Comparison of ENCODE assay signal across 30 cellular contexts in genomic region chr10:124081547-124082140, GRCh38. TPM values are rescaled to one million over a fixed set of nuclear protein-coding genes. Genes with fewer than 3 reads are reported as not detected.
"Had no signal": no experiment of that assay in that cellular context is flagged by ENCODE, and none has a peak within 500 bp of the region (broad histone marks: within the 10 kb centered on the region; RNA-seq: fewer than 3 reads in every experiment).

No MANE protein-coding gene starts in this region.

- H3K27me3 ChIP-seq: ascending aorta, cardiac muscle cell, gastrocnemius medialis, right atrium auricular region, stomach, thyroid gland, upper lobe of left lung, vagina had no signal

- H3K36me3 ChIP-seq: ascending aorta, cardiac muscle cell, gastrocnemius medialis, right atrium auricular region, stomach, thyroid gland, upper lobe of left lung, vagina had no signal

- H3K27ac ChIP-seq: ascending aorta, cardiac muscle cell, gastrocnemius medialis, parathyroid adenoma, right atrium auricular region, stomach, thyroid gland, upper lobe of left lung, vagina had no signal

- DNase-seq: activated CD4-positive, alpha-beta memory T cell treated with anti-CD3 and anti-CD28 coated beads for 36 hours; activated CD4-positive, alpha-beta T cell treated with anti-CD3 and anti-CD28 coated beads, Interleukin-2, amount 10 ng/mL, durations not matched to agents 24 days and 14 days; activated CD4-positive, CD25-positive, alpha-beta regulatory T cell treated with anti-CD3 and anti-CD28 coated beads, Interleukin-2, amount 50 U/mL, for 72 hours; activated CD8-positive, alpha-beta memory T cell treated with anti-CD3 and anti-CD28 coated beads, Interleukin-2, amount 50 U/mL, for 4 hours; activated effector memory CD4-positive, alpha-beta T cell treated with anti-CD3 and anti-CD28 coated beads, Interleukin-2, amount 50 U/mL, for 16 hours; activated naive CD4-positive, alpha-beta T cell treated with anti-CD3 and anti-CD28 coated beads, Interleukin-2, amount 10 ng/mL, durations not matched to agents 7 days and 5 days; activated naive CD8-positive, alpha-beta T cell treated with anti-CD3 and anti-CD28 coated beads, Interleukin-2, amount 10 ng/mL, durations not matched to agents 7 days and 5 days; activated T-cell treated with anti-CD3 and anti-CD28 coated beads, Interleukin-2, amount 50 U/mL, for 1 hour; cortex of kidney; effector memory CD8-positive, alpha-beta T cell; erythroblast; gastrocnemius medialis; hippocampal formation; left colon; midbrain; occipital lobe; stimulated activated CD4-positive, alpha-beta T cell treated with anti-CD3 and anti-CD28 coated beads, Interleukin-15, amount 100 ng/mL, for 24 hours; stimulated activated CD4-positive, alpha-beta T cell treated with anti-CD3 and anti-CD28 coated beads, Interleukin-2, amount 100 ng/mL, for 24 hours; stimulated activated naive B cell treated with anti-CD40 and anti-IgM and Interleukin-4, amounts not matched to agents 10 μg/mL and 1 μg/mL and 100 μg/mL, for 72 hours; stomach; T1000; thyroid gland; upper lobe of left lung had no signal

- H3K9ac ChIP-seq: parathyroid adenoma had no signal

- H3K4me1 ChIP-seq: ascending aorta, parathyroid adenoma, right atrium auricular region had no signal

- H3K79me2 ChIP-seq: parathyroid adenoma had no signal

- H2AFZ ChIP-seq: parathyroid adenoma had no signal

- ATAC-seq: effector memory CD8-positive, alpha-beta T cell; gastrocnemius medialis; left colon; naive thymus-derived CD8-positive, alpha-beta T cell; stimulated activated naive B cell treated with anti-CD40 and anti-IgM and Interleukin-4, amounts not matched to agents 10 μg/mL and 1 μg/mL and 100 μg/mL, for 72 hours had no signal

- H3K4me3 ChIP-seq: ascending aorta, cardiac muscle cell, gastrocnemius medialis, right atrium auricular region, stomach, thyroid gland, upper lobe of left lung, vagina had no signal

- H3K9me3 ChIP-seq: ascending aorta, gastrocnemius medialis, right atrium auricular region, stomach, thyroid gland, upper lobe of left lung, vagina had no signal

RNA-seq across cellular contexts. Expression of gene CHST15, which starts 11.8 kb away (rescaled TPM):
- total RNA-seq: activated CD8-positive, alpha-beta memory T cell treated with anti-CD3 and anti-CD28 coated beads for 36 hours had no signal
